ENCODE assay signal across 1 cellular context in the genomic region with DNA sequence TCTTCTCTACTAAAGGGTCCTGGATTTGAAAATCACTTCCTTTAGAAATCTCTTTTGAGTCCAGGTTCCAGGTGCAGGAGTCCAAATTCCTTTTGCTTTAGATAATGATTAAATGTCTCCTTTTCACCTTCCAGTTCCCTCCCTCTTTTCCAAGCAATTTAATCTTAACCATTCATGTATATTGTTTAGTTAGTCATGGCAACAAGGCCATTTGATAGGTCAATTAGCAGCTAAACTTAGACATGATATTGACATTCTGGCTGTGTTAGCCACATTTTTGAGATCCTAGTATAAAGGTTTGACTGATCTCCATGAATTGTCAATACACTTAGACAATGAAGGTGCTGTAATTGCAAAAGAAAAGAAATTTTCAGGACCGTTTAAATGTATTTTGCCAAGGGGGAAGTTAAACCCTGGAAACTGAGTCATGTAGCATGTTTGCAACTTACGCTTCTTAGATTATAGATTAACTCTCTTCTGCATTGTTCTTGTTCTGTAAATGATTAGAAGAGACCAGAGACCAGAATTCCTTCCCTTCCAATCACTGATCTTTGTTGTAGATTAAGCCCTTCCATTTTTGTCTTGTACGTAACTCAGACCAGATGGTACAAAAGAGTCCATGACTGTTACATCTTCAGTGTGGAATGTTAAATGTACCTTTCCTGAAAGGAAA.
TF ChIP-seq lines count a peak whose summit lies in the region.

No MANE protein-coding gene starts in this region.

TF ChIP-seq in SK-N-SH, 30 proteins besides CTCF, POLR2A, EP300 and RAD21 (continued from another document):
- TF ChIP-seq REST (IDR thresholded peaks at IDR 0.05; ENCODE audit: low read depth, low read length): no peak
- TF ChIP-seq, protein P1, sequence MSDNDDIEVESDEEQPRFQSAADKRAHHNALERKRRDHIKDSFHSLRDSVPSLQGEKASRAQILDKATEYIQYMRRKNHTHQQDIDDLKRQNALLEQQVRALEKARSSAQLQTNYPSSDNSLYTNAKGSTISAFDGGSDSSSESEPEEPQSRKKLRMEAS (IDR thresholded peaks at IDR 0.05; ENCODE audit: low read depth): 0 out of 2 replicates have a peak, but pooled peaks have one; percentile 35
- no peak for TF ChIP-seq SIN3A (IDR thresholded peaks at IDR 0.05; ENCODE audit: borderline replicate concordance, low read depth, low read length)
- peak; percentile 91 for TF ChIP-seq RXRA (IDR thresholded peaks at IDR 0.05; ENCODE audit: borderline replicate concordance, low read depth)
- no peak for TF ChIP-seq CHD2 (IDR thresholded peaks at IDR 0.05; ENCODE audit: low read length, partially characterized antibody)
